In genomic region chr11:34732831-34733230, GRCh38 we compare ENCODE assay signal across 26 cellular contexts.
DNase-seq lines count a peak whose midpoint lies in the region; ATAC-seq and TF ChIP-seq lines count a peak whose summit lies in the region.
"Had no signal": no experiment of that assay in that cellular context is flagged by ENCODE, and none has a peak within 500 bp of the region (broad histone marks: within the 10 kb centered on the region; RNA-seq: fewer than 3 reads in every experiment).

No MANE protein-coding gene starts in this region.

- H3K27me3 Mint-ChIP-seq in glutamatergic neuron (ENCODE audit: unreplicated experiment), result no peaks in the 10 kb centered on the region

- peak in 3 of 4 donors; percentile 30 to 64 (median 62) for ATAC-seq in right lobe of liver
- ATAC-seq: activated naive CD8-positive, alpha-beta T cell treated with anti-CD3 and anti-CD28 coated beads, Interleukin-2, amount 50 U/mL, for 24 hours; HCT116; K562; psoas muscle; stimulated activated memory B cell treated with anti-CD40 and anti-IgM and Interleukin-4, amounts not matched to agents 10 μg/mL and 1 μg/mL and 100 μg/mL, for 72 hours had no signal

- DNase-seq in HT-29 (ENCODE audit: low spot score), result peak; percentile 22
- DNase-seq in NCI-H2029 (lab: John Stamatoyannopoulos, UW), result peak; percentile 9
- peak; percentile 52 for DNase-seq in NCI-H774 (lab: John Stamatoyannopoulos, UW)
- DNase-seq in right lobe of liver, result no peak
- no peak for DNase-seq in activated gamma-delta T cell treated with Interleukin-2 at 50 U/mL for 16 hours
- DNase-seq in stimulated activated CD4-positive, alpha-beta T cell treated with anti-CD3 and anti-CD28 coated beads, Interleukin-4, amount 100 ng/mL, for 1 hour, result no peak
- DNase-seq in glutamatergic neuron, result no peak
- DNase-seq: activated CD4-positive, alpha-beta memory T cell treated with anti-CD3 and anti-CD28 coated beads for 36 hours; activated effector memory CD4-positive, alpha-beta T cell treated with Interleukin-2 at 50 U/mL for 16 hours; activated naive CD8-positive, alpha-beta T cell treated with anti-CD3 and anti-CD28 coated beads, Interleukin-2, amount 50 U/mL, for 24 hours; CD4-positive, alpha-beta memory T cell; DND-41; effector CD8-positive, alpha-beta T cell; hippocampal formation; NCI-H446 treated with DMSO at 0.1 percent for 48 hours; psoas muscle; stimulated activated CD4-positive, alpha-beta T cell treated with anti-CD3 and anti-CD28 coated beads, Interleukin-1b, Interleukin-23, amount 100 ng/mL, for 48 hours; T1000; testis had no signal

- no peak overlapping the region for H3K27ac Mint-ChIP-seq in glutamatergic neuron (ENCODE audit: unreplicated experiment)
- H3K27ac Mint-ChIP-seq: activated CD4-positive, alpha-beta memory T cell treated with anti-CD3 and anti-CD28 coated beads for 36 hours; activated naive CD8-positive, alpha-beta T cell treated with anti-CD3 and anti-CD28 coated beads, Interleukin-2, amount 50 U/mL, for 24 hours; CD4-positive, alpha-beta memory T cell; stimulated activated memory B cell treated with anti-CD40 and anti-IgM and Interleukin-4, amounts not matched to agents 10 μg/mL and 1 μg/mL and 100 μg/mL, for 72 hours had no signal

- H3K4me1 Mint-ChIP-seq in glutamatergic neuron (ENCODE audit: low read depth, unreplicated experiment), result no peaks in the 10 kb centered on the region
- H3K4me1 Mint-ChIP-seq: activated naive CD8-positive, alpha-beta T cell treated with anti-CD3 and anti-CD28 coated beads, Interleukin-2, amount 50 U/mL, for 24 hours; CD4-positive, alpha-beta memory T cell; stimulated activated memory B cell treated with anti-CD40 and anti-IgM and Interleukin-4, amounts not matched to agents 10 μg/mL and 1 μg/mL and 100 μg/mL, for 72 hours had no signal

- peaks cover 6% of the 10 kb centered on the region for H3K9me3 Mint-ChIP-seq in glutamatergic neuron (ENCODE audit: unreplicated experiment)
- H3K9me3 Mint-ChIP-seq: activated CD4-positive, alpha-beta memory T cell treated with anti-CD3 and anti-CD28 coated beads for 36 hours; activated naive CD8-positive, alpha-beta T cell treated with anti-CD3 and anti-CD28 coated beads, Interleukin-2, amount 50 U/mL, for 24 hours; stimulated activated memory B cell treated with anti-CD40 and anti-IgM and Interleukin-4, amounts not matched to agents 10 μg/mL and 1 μg/mL and 100 μg/mL, for 72 hours had no signal

- no peaks in the 10 kb centered on the region for H3K27me3 ChIP-seq in right lobe of liver
- H3K27me3 ChIP-seq: esophagus muscularis mucosa, testis, vagina had no signal

- H3K4me1 ChIP-seq in right lobe of liver, result no peaks in the 10 kb centered on the region
- H3K4me1 ChIP-seq: esophagus muscularis mucosa, psoas muscle, testis, vagina had no signal

- no peaks in the 10 kb centered on the region for H3K9me3 ChIP-seq in right lobe of liver
- H3K9me3 ChIP-seq: esophagus muscularis mucosa, psoas muscle, testis, vagina had no signal

- peaks cover 30% of the 10 kb centered on the region for H3K36me3 Mint-ChIP-seq in glutamatergic neuron (ENCODE audit: unreplicated experiment)
- H3K36me3 Mint-ChIP-seq: activated CD4-positive, alpha-beta memory T cell treated with anti-CD3 and anti-CD28 coated beads for 36 hours; CD4-positive, alpha-beta memory T cell; stimulated activated memory B cell treated with anti-CD40 and anti-IgM and Interleukin-4, amounts not matched to agents 10 μg/mL and 1 μg/mL and 100 μg/mL, for 72 hours had no signal

- intact Hi-C loops in right lobe of liver (cut with DNase I), result no loop called here

- no peak overlapping the region for H3K27ac ChIP-seq in right lobe of liver
- H3K27ac ChIP-seq: esophagus muscularis mucosa, psoas muscle, RWPE1, testis, vagina had no signal

- no peak overlapping the region for H3K4me3 ChIP-seq in right lobe of liver
- H3K4me3 ChIP-seq: esophagus muscularis mucosa, K562, lung, psoas muscle, testis, vagina had no signal

- WGBS in right lobe of liver (ENCODE audit: insufficient coverage, low coverage, low lambda C conversion rate, missing lambda C conversion rate), result 24% methylated on average over 1 of the region's 1 CpG

- TF ChIP-seq POLR2A in right lobe of liver (IDR thresholded peaks at IDR 0.05), result no peak

- H3K4me3 Mint-ChIP-seq in glutamatergic neuron (ENCODE audit: unreplicated experiment), result no peak overlapping the region
- H3K4me3 Mint-ChIP-seq: activated CD4-positive, alpha-beta memory T cell treated with anti-CD3 and anti-CD28 coated beads for 36 hours; activated naive CD8-positive, alpha-beta T cell treated with anti-CD3 and anti-CD28 coated beads, Interleukin-2, amount 50 U/mL, for 24 hours; CD4-positive, alpha-beta memory T cell; stimulated activated memory B cell treated with anti-CD40 and anti-IgM and Interleukin-4, amounts not matched to agents 10 μg/mL and 1 μg/mL and 100 μg/mL, for 72 hours had no signal

- no peaks in the 10 kb centered on the region for H3K36me3 ChIP-seq in right lobe of liver
- H3K36me3 ChIP-seq: esophagus muscularis mucosa, vagina had no signal

- TF ChIP-seq CTCF in right lobe of liver (IDR thresholded peaks at IDR 0.05) (no peak), glutamatergic neuron (IDR thresholded peaks at IDR 0.05; ENCODE audit: partially characterized antibody, unreplicated experiment) (no peak)

Comparison
In these comparisons a context has a peak if more than half of its experiments do, and no peak if none do; other contexts are left out.
1. DNase-seq: peak in HT-29 (single experiment), NCI-H2029 (single experiment) and NCI-H774 (single experiment); none in right lobe of liver (0 of 3), activated gamma-delta T cell treated with Interleukin-2 at 50 U/mL for 16 hours (single experiment), stimulated activated CD4-positive, alpha-beta T cell treated with anti-CD3 and anti-CD28 coated beads, Interleukin-4, amount 100 ng/mL, for 1 hour (single experiment) and glutamatergic neuron (single experiment).